In the genomic region with DNA sequence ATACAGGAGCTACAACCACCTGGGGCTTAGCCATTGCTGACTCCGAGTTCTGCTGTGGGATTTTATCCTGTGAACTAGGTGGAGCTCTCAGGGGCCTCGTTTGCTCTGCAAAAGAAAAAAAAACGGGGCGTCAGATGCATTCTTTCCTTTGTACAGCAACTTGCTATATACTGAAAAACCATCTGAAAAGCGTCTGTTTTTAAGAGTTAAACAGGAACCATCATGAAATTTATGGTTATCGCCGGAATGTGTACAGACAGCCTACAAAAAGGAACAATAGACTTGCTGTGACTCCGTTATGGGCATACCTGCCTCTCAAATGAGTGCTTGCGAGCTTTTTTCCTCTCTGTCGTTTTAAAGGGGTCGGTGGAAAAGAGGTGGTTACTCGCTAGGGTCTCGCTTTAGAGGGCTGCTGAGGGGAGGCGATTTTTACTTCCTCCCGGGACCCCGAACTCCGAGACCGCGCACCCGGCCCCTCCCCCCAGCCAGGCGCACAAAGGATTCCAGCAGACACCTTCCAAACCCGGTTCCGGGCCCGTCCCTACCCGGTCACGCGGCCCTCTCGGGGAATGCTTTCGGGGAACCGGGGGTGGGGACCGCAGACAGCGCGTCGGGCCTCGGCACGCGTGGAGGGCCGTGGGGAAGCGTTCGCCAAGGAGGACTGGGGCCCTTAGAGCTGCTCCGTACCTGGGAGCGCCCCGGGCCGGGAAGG, we compare ENCODE assay signal across 8 cellular contexts. TPM values are rescaled to one million over a fixed set of nuclear protein-coding genes. Genes with fewer than 3 reads are reported as not detected.
A peak's percentile ranks its signal among the peaks of the same experiment; 100 is the strongest.
DNase-seq lines count a peak whose midpoint lies in the region; ATAC-seq and TF ChIP-seq lines count a peak whose summit lies in the region.

No MANE protein-coding gene starts in this region.

- H3K4me2 ChIP-seq in IMR-90 (ENCODE audit: low read depth, low read length), result peak overlapping the region; percentile 70
- H3K4me2 ChIP-seq in hepatocyte, result peak overlapping the region; percentile 85

- H2AK9ac ChIP-seq in IMR-90 (replicated peaks; ENCODE audit: low read depth, low read length, poor library complexity), result peak overlapping the region; percentile 96

- BruUV-seq in IMR-90 (replicated peaks; lab: Mats Ljungman, UMichigan), result no TSS peak

- no peaks in the 10 kb centered on the region for H3K9me2 ChIP-seq in hepatocyte (replicated peaks; ENCODE audit: insufficient read depth)

- peaks cover 4% of the 10 kb centered on the region for H3K4me1 ChIP-seq in IMR-90 (ENCODE audit: control insufficient read depth, insufficient read depth, low read length)
- peaks cover 22% of the 10 kb centered on the region for H3K4me1 ChIP-seq in hepatocyte (ENCODE audit: insufficient read depth)

- H4K20me1 ChIP-seq in IMR-90 (ENCODE audit: insufficient read depth, low read length) (peaks cover 9% of the 10 kb centered on the region; the same call in 1 of the 2 replicates), hepatocyte (ENCODE audit: insufficient read depth, poor library complexity, severe bottlenecking) (peaks cover 45% of the 10 kb centered on the region)

- POLR2A ChIA-PET in IMR-90 (lab: Charles Lee; ENCODE audit: unreplicated experiment), result interaction anchor here (0.7 kb wide), 2 partner anchors 72 to 75 kb away, joined by 3 to 5 read pairs; no protein-coding TSS in a partner anchor

- H3K27me3 ChIP-seq in IMR-90 (ENCODE audit: control insufficient read depth, insufficient read depth, low read length) (no peaks in the 10 kb centered on the region), hepatocyte (no peaks in the 10 kb centered on the region)

- H3K27ac ChIP-seq in IMR-90 (ENCODE audit: insufficient read depth, low read length), result peak overlapping the region; percentile 74
- peak overlapping the region; percentile 84 for H3K27ac ChIP-seq in SK-N-MC
- H3K27ac ChIP-seq in angular gyrus (ENCODE audit: low read depth, low read length), result peak overlapping the region; percentile 40
- H3K27ac ChIP-seq in hepatocyte, result peak overlapping the region; percentile 100

- H3K36me3 ChIP-seq in IMR-90 (ENCODE audit: control insufficient read depth, insufficient read depth, low read length) (peaks cover 7% of the 10 kb centered on the region), SK-N-MC (ENCODE audit: insufficient read depth, low read length) (peaks cover 46% of the 10 kb centered on the region), hepatocyte (replicated peaks; ENCODE audit: insufficient read depth, low read depth) (no peaks in the 10 kb centered on the region)

- H3K56ac ChIP-seq in IMR-90 (ENCODE audit: extremely low read depth, insufficient read depth, low read length), result peak overlapping the region; percentile 73

- no peak overlapping the region for H2BK20ac ChIP-seq in IMR-90 (ENCODE audit: low read depth, low read length)

- H3K18ac ChIP-seq in IMR-90 (ENCODE audit: low read depth, low read length), result peak overlapping the region; percentile 55

- H3K27me3 Mint-ChIP-seq in CD14-positive monocyte (ENCODE audit: low read depth in 3 of 3), result peaks cover 0 to 7% (median 3%) of the 10 kb centered on the region in 3 donors

- peak overlapping the region; percentile 55 for H2BK5ac ChIP-seq in IMR-90 (ENCODE audit: low read depth, low read length, poor library complexity, severe bottlenecking)

- peak overlapping the region; percentile 14; the same call in 1 of the 2 replicates for H2BK120ac ChIP-seq in IMR-90 (ENCODE audit: low read depth, low read length)

- dilution Hi-C loops in IMR-90 (cut with HindIII; ENCODE audit: low sequenced_read_pairs, unreplicated experiment), result no loop called here

- H3K9ac ChIP-seq in IMR-90 (ENCODE audit: low read depth, low read length) (peak overlapping the region; percentile 96), SK-N-MC (ENCODE audit: insufficient read length) (peak overlapping the region; percentile 95)

- ATAC-seq in GM21381 (IDR thresholded peaks at IDR 0.05; ENCODE audit: unreplicated experiment) (peak; percentile 33), IMR-90 (ENCODE audit: low read depth) (peak; percentile 33)

- peaks cover 51% of the 10 kb centered on the region for H3K79me2 ChIP-seq in hepatocyte

- TF ChIP-seq POLR2A in IMR-90 (IDR thresholded peaks at IDR 0.05; ENCODE audit: low read depth, low read length), result no peak

- TF ChIP-seq RAD21 in IMR-90 (IDR thresholded peaks at IDR 0.05; ENCODE audit: low read length), result no peak

- H3K4ac ChIP-seq in IMR-90 (ENCODE audit: low read depth, low read length), result peak overlapping the region; percentile 85

- H3K36me3 Mint-ChIP-seq in CD14-positive monocyte, result peaks cover 1 to 2% of the 10 kb centered on the region in 2 donors

- H2AFZ ChIP-seq in IMR-90 (replicated peaks; ENCODE audit: low read length, poor library complexity) (peak overlapping the region; percentile 96), hepatocyte (peak overlapping the region; percentile 99)

- H3K4me3 ChIP-seq in IMR-90 (ENCODE audit: insufficient read depth, low read depth, low read length), result peak overlapping the region; percentile 65
- H3K4me3 ChIP-seq in SK-N-MC, result peak overlapping the region; percentile 98
- peak overlapping the region; percentile 85 for H3K4me3 ChIP-seq in hepatocyte

- peak overlapping the region; percentile 90 to 93 for H3K4me3 Mint-ChIP-seq in CD14-positive monocyte

- peak overlapping the region; percentile 75 to 91 for H4K8ac ChIP-seq in IMR-90 (ENCODE audit: low read depth in 2 of 2, low read length in 2 of 2)

- WGBS in IMR-90 (ENCODE audit: extremely low coverage in 2 of 2, insufficient read length in 1 of 2), 2 experiments, result 4% methylated on average over 3 of the region's 44 CpGs; no CpG with 5 or more reads in 1 of the 2 experiments
- WGBS in hepatocyte (ENCODE audit: low lambda C conversion rate, missing lambda C conversion rate), result 3% methylated on average over 38 of the region's 44 CpGs

- in situ Hi-C loops in IMR-90 (cut with MboI; ENCODE audit: low sequenced_read_pairs), result no loop called here

- H3K9me3 ChIP-seq in IMR-90 (ENCODE audit: control insufficient read depth, insufficient read depth, low read length) (no peaks in the 10 kb centered on the region), SK-N-MC (ENCODE audit: low read depth, low read length) (no peaks in the 10 kb centered on the region), hepatocyte (ENCODE audit: low read depth) (no peaks in the 10 kb centered on the region)

- peak overlapping the region; percentile 81 to 93 (median 91) for H3K27ac Mint-ChIP-seq in CD14-positive monocyte

- H4K5ac ChIP-seq in IMR-90 (ENCODE audit: low read depth, low read length), result peak overlapping the region; percentile 14

- TF ChIP-seq CTCF in CD14-positive monocyte (IDR thresholded peaks at IDR 0.05), result no peak
- TF ChIP-seq CTCF in IMR-90 (conservative IDR thresholded peaks at IDR 0.05; ENCODE audit: low read depth, low read length), result no peak
- TF ChIP-seq CTCF in hepatocyte (IDR thresholded peaks at IDR 0.05; ENCODE audit: poor library complexity), result no peak

- peak overlapping the region; percentile 63; the same call in 1 of the 2 replicates for H2AK5ac ChIP-seq in IMR-90 (ENCODE audit: low read depth, low read length)

- H3K9me3 Mint-ChIP-seq in CD14-positive monocyte, result no peaks in the 10 kb centered on the region

- peak overlapping the region; percentile 88 for H3K23ac ChIP-seq in IMR-90 (ENCODE audit: low read depth, low read length)

- CTCF ChIA-PET in IMR-90 (lab: Yijun Ruan, JAX), result interaction anchor here (1.3 kb wide), 1 partner anchor 16 kb away, joined by 4 read pairs; no protein-coding TSS in a partner anchor

- peak overlapping the region; percentile 93 for H3K14ac ChIP-seq in IMR-90 (replicated peaks; ENCODE audit: low read depth, low read length)

- DNase-seq in CD14-positive monocyte (ENCODE audit: low spot score), result peak; percentile 46
- peak; percentile 16 for DNase-seq in IMR-90
- no peak for DNase-seq in SK-N-MC (ENCODE audit: low read depth, low spot score)
- peak; percentile 64 for DNase-seq in hepatocyte (ENCODE audit: low spot score)
- DNase-seq in retina, result peak; percentile 84
- DNase-seq in NCI-H1048 (lab: John Stamatoyannopoulos, UW), result no peak

- intact Hi-C loops in CD14-positive monocyte (cut with micrococcal nuclease) (loop anchor here (5.0 kb wide), 2 partner anchors 46 to 74 kb away; a partner anchor contains a TSS), IMR-90 (cut with micrococcal nuclease) (loop anchor here (1.0 to 10.0 kb wide), 2 partner anchors 46 to 1219 kb away; no protein-coding TSS in a partner anchor)

- H3K79me1 ChIP-seq in IMR-90 (ENCODE audit: low read depth in 1 of 2, low read length in 2 of 2), result peaks cover 12 to 28% of the 10 kb centered on the region in 2 experiments; a peak in 3 of 4 replicates

- peak overlapping the region; percentile 75 for H4K91ac ChIP-seq in IMR-90 (ENCODE audit: insufficient read depth, low read depth, low read length)

- no peak overlapping the region for H2BK15ac ChIP-seq in IMR-90 (ENCODE audit: low read depth, low read length)

- peaks cover 19% of the 10 kb centered on the region for H3K4me1 Mint-ChIP-seq in CD14-positive monocyte

- H3K9me1 ChIP-seq in IMR-90 (ENCODE audit: insufficient read depth, low read length), result peaks cover 2% of the 10 kb centered on the region; the same call in 1 of the 2 replicates

TF ChIP-seq in IMR-90, 13 proteins besides CTCF, POLR2A, EP300 and RAD21 (continues in another document):
- TF ChIP-seq RFX5 (IDR thresholded peaks at IDR 0.05; ENCODE audit: low read depth, low read length), result no peak
- TF ChIP-seq SMC3 (IDR thresholded peaks at IDR 0.05; ENCODE audit: low read depth, low read length), result no peak
- no peak for TF ChIP-seq CEBPB (IDR thresholded peaks at IDR 0.05; ENCODE audit: low read depth, low read length)
- TF ChIP-seq NFE2L2 (IDR thresholded peaks at IDR 0.05; ENCODE audit: low read depth, low read length), result no peak
- no peak for TF ChIP-seq RCOR1 (IDR thresholded peaks at IDR 0.05; ENCODE audit: insufficient replicate concordance, low read length)

RNA-seq across cellular contexts. Expression of a gene that starts 0.8 kb away (rescaled TPM):
- 10 to 100 TPM; 41.0 to 49.2 TPM for polyA plus RNA-seq in CD14-positive monocyte
- 101 and 123 TPM in 2 replicates for total RNA-seq in IMR-90 (2012; rRNA removed)
- 52.9 and 59.1 TPM in 2 replicates for polyA plus RNA-seq in IMR-90 (2012; rRNA removed)
- polyA plus RNA-seq in IMR-90 (2012; cell fraction: cytosol; rRNA removed), result 18.9 TPM in 2 replicates
- 5.3 and 33.3 TPM in 2 replicates for polyA plus RNA-seq in IMR-90 (2012; cell fraction: nucleus; rRNA removed; ENCODE audit: low replicate concordance)
- total RNA-seq in hepatocyte, result 131 and 140 TPM in 2 replicates
- 123 and 128 TPM in 2 replicates for polyA plus RNA-seq in hepatocyte

RNA-seq across cellular contexts. Expression of a gene that starts 41.1 kb away (rescaled TPM):
- under 1 TPM; 0.17 to 0.29 TPM for polyA plus RNA-seq in CD14-positive monocyte
- total RNA-seq in IMR-90 (2012; rRNA removed), result 6.1 and 7.2 TPM in 2 replicates
- 3.3 TPM in 2 replicates for polyA plus RNA-seq in IMR-90 (2012; rRNA removed)
- 0.22 and 0.37 TPM in 2 replicates for polyA plus RNA-seq in IMR-90 (2012; cell fraction: cytosol; rRNA removed)
- 0.70 and 7.0 TPM in 2 replicates for polyA plus RNA-seq in IMR-90 (2012; cell fraction: nucleus; rRNA removed; ENCODE audit: low replicate concordance)
- 2.1 and 4.5 TPM in 2 replicates for total RNA-seq in hepatocyte
- 1.9 and 3.3 TPM in 2 replicates for polyA plus RNA-seq in hepatocyte

RNA-seq across cellular contexts. Expression of a gene that starts 46.9 kb away (rescaled TPM):
- polyA plus RNA-seq in CD14-positive monocyte, result 10 to 100 TPM; 41.2 to 47.2 TPM
- 57.2 and 58.0 TPM in 2 replicates for total RNA-seq in IMR-90 (2012; rRNA removed)
- 19.5 and 23.1 TPM in 2 replicates for polyA plus RNA-seq in IMR-90 (2012; rRNA removed)
- polyA plus RNA-seq in IMR-90 (2012; cell fraction: cytosol; rRNA removed), result 12.4 and 12.6 TPM in 2 replicates
- 15.7 and 32.3 TPM in 2 replicates for polyA plus RNA-seq in IMR-90 (2012; cell fraction: nucleus; rRNA removed; ENCODE audit: low replicate concordance)
- 90.8 and 102 TPM in 2 replicates for total RNA-seq in hepatocyte
- 49.9 and 55.3 TPM in 2 replicates for polyA plus RNA-seq in hepatocyte

Comparison
In these comparisons a context has a peak if more than half of its experiments do, and no peak if none do; other contexts are left out.
1. DNase-seq: peak in CD14-positive monocyte (single experiment), IMR-90 (single experiment), hepatocyte (single experiment) and retina (single experiment); none in SK-N-MC (single experiment) and NCI-H1048 (single experiment).
2. H3K27ac ChIP-seq: peak in every context shown above with its lines; median percentile 100 in hepatocyte; 84 in SK-N-MC; 74 in IMR-90; 40 in angular gyrus.
3. Peak in every context shown above with its lines, with median percentiles within 50 percentile points of each other: H3K4me3 ChIP-seq.